9 cellular contexts compared by ENCODE assay signal in the genomic region with DNA sequence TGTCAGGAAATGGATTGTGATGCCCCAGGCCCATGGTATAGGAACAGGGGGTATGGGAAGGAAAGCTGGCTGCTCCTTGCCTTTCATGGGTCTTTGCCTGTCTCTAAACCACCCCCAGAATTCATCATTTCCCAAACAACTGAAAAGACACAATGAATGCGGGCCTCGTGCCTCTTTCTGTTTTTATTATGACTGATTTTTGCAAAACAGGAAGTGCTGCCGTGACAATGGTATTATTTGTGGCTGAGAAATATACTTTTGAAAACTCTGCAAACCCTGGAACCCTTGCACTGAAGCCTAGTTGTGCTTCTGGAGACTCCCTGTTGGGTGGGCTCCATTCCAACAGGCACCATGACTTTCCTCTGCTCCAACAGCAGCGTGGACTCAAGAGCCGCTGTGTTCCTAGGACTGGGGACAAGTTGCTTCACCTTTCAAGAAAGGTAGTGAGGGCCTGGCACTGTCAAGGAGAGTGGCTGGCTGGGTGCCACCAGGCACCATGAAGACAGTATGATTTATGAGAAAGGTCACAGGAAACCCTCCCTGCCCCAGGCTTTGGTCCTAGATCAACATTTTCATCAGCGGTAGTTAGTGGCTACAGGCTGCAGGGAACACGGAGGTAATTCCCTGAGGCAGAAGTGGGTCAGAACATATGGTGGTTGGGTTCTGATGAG. TPM values are rescaled to one million over a fixed set of nuclear protein-coding genes. Genes with fewer than 3 reads are reported as not detected.
A peak's percentile ranks its signal among the peaks of the same experiment; 100 is the strongest.
DNase-seq lines count a peak whose midpoint lies in the region; ATAC-seq and TF ChIP-seq lines count a peak whose summit lies in the region.
"Had no signal": no experiment of that assay in that cellular context is flagged by ENCODE, and none has a peak within 500 bp of the region (broad histone marks: within the 10 kb centered on the region; RNA-seq: fewer than 3 reads in every experiment).

No MANE protein-coding gene starts in this region.

- H3K9me3 ChIP-seq in esophagus muscularis mucosa (no peaks in the 10 kb centered on the region), neural progenitor cell (ENCODE audit: low read depth) (no peaks in the 10 kb centered on the region)

- H3K36me3 ChIP-seq in esophagus muscularis mucosa (no peaks in the 10 kb centered on the region), neural progenitor cell (no peaks in the 10 kb centered on the region)

- H3F3A ChIP-seq in neural progenitor cell (ENCODE audit: low read depth), result peaks cover 16% of the 10 kb centered on the region

- H3K27me3 ChIP-seq in esophagus muscularis mucosa, result no peaks in the 10 kb centered on the region
- H3K27me3 ChIP-seq in neural progenitor cell, result no peaks in the 10 kb centered on the region

- intact Hi-C loops in esophagus muscularis mucosa (cut with DNase I), result no loop called here

- no peaks in the 10 kb centered on the region for H3K36me3 Mint-ChIP-seq in neural progenitor cell

- H3K4me1 Mint-ChIP-seq in neural progenitor cell, result peaks cover 20% of the 10 kb centered on the region

- no peak overlapping the region for H3K27ac Mint-ChIP-seq in neural progenitor cell

- ATAC-seq in GM21381 (IDR thresholded peaks at IDR 0.05; ENCODE audit: unreplicated experiment), result no peak

- no peaks in the 10 kb centered on the region for H4K20me1 ChIP-seq in neural progenitor cell (ENCODE audit: low read depth)

- H2AFZ ChIP-seq in neural progenitor cell (replicated peaks), result no peak overlapping the region

- peak; percentile 51 for DNase-seq in DMS 273 (lab: John Stamatoyannopoulos, UW; ENCODE audit: unreplicated experiment)
- no peak for DNase-seq in DMS 273 treated with DMSO at 0.1 percent for 48 hours (lab: John Stamatoyannopoulos, UW)
- peak; percentile 71 for DNase-seq in activated CD8-positive, alpha-beta memory T cell treated with anti-CD3 and anti-CD28 coated beads for 24 hours
- DNase-seq in esophagus muscularis mucosa (ENCODE audit: extremely low spot score), result no peak
- DNase-seq in substantia nigra (lab: John Stamatoyannopoulos, UW), result peak in 2 of 49 donors; percentile 22 to 75
- DNase-seq in neural progenitor cell (ENCODE audit: low spot score), result no peak
- no peak for DNase-seq in AG08395 (ENCODE audit: low spot score)

- H3K4me2 ChIP-seq in neural progenitor cell, result no peak overlapping the region

- 38% methylated on average over 7 of the region's 7 CpGs for WGBS in esophagus muscularis mucosa

- H3K4me3 ChIP-seq in esophagus muscularis mucosa (peak overlapping the region in 1 of 4 donors; percentile 1), neural progenitor cell (no peak overlapping the region)

- TF ChIP-seq EP300 in esophagus muscularis mucosa (IDR thresholded peaks at IDR 0.05), result no peak

- H3K27me3 Mint-ChIP-seq in neural progenitor cell (ENCODE audit: insufficient read depth, low read depth), result peaks cover 2% of the 10 kb centered on the region

- no peaks in the 10 kb centered on the region for H3K9me3 Mint-ChIP-seq in neural progenitor cell

- no peak overlapping the region for H3K9ac ChIP-seq in neural progenitor cell

- H3K27ac ChIP-seq in esophagus muscularis mucosa (replicated peaks in 1 of 4), result peak overlapping the region; percentile 80 to 98 (median 94)
- H3K27ac ChIP-seq in substantia nigra (ENCODE audit: low read depth, low read length, poor library complexity, severe bottlenecking), result peak overlapping the region; percentile 83
- H3K27ac ChIP-seq in neural progenitor cell, result no peak overlapping the region
- H3K27ac ChIP-seq: 22Rv1 had no signal

- no peak for TF ChIP-seq POLR2A in esophagus muscularis mucosa (IDR thresholded peaks at IDR 0.05; ENCODE audit: low read depth)

- no peaks in the 10 kb centered on the region for H3K79me2 ChIP-seq in neural progenitor cell (ENCODE audit: low read depth)

- H3K4me1 ChIP-seq in esophagus muscularis mucosa (peaks cover 23 to 90% (median 82%) of the 10 kb centered on the region in 4 donors), neural progenitor cell (peaks cover 24% of the 10 kb centered on the region)

- no peak overlapping the region for H3K4me3 Mint-ChIP-seq in neural progenitor cell

- TF ChIP-seq CTCF in esophagus muscularis mucosa (IDR thresholded peaks at IDR 0.05) (no peak), neural progenitor cell (IDR thresholded peaks at IDR 0.05) (no peak)

RNA-seq across cellular contexts. Expression of gene DGLUCY, which starts 4.8 kb away (rescaled TPM):
- total RNA-seq in esophagus muscularis mucosa (10 to 100 TPM; 47.2 to 88.2 (median 66.5) TPM), neural progenitor cell (ENCODE audit: low replicate concordance) (17.0 and 47.2 TPM in 2 replicates)

RNA-seq across cellular contexts. Expression of gene RPS6KA5, which starts 48.6 kb away (rescaled TPM):
- total RNA-seq in esophagus muscularis mucosa (10 to 100 TPM; 30.8 to 40.6 (median 35.0) TPM), neural progenitor cell (ENCODE audit: low replicate concordance) (6.1 and 8.3 TPM in 2 replicates)

Comparison
In these comparisons a context has a peak if more than half of its experiments do, and no peak if none do; other contexts are left out.
1. DNase-seq: peak in DMS 273 (single experiment) and activated CD8-positive, alpha-beta memory T cell treated with anti-CD3 and anti-CD28 coated beads for 24 hours (single experiment); none in DMS 273 treated with DMSO at 0.1 percent for 48 hours (single experiment), esophagus muscularis mucosa (single experiment), neural progenitor cell (single experiment) and AG08395 (single experiment).